Comparison of ENCODE assay signal across 15 cellular contexts in the genomic region with DNA sequence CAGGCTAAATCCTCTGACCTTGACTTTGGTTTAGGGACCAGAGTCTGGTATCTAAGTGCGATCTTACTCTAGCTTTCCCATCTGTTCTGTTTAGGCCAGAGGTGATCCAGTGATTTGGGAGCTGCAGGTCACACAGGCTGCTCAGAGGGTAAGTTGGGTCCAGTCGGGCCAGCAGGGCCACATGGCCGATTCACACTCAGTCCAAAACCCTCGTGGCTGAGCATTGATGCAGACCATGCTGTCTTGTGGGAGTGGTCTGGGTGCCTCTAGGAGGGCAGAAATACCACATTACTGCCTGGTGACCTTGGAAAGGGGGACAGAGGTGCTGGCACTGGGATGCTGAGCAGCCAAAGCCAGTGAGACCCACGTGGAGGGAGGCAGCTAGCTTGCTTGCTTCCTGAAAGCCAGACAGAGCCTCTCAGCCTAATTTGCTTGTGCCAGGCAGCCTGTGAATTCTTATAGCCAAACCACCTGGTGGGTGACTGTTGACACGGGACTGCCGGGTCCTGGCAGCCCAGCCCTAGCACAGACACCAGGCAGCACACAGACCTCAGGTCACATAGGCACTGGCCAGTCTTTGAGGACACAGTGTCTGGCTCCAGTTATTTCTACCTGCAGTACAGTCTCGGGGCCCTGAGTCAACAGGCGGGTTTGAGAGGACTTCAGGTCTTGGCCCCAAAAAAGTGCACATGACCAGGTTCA. TPM values are rescaled to one million over a fixed set of nuclear protein-coding genes. Genes with fewer than 3 reads are reported as not detected.
DNase-seq lines count a peak whose midpoint lies in the region; ATAC-seq and TF ChIP-seq lines count a peak whose summit lies in the region.
"Had no signal": no experiment of that assay in that cellular context is flagged by ENCODE, and none has a peak within 500 bp of the region (broad histone marks: within the 10 kb centered on the region; RNA-seq: fewer than 3 reads in every experiment).

No MANE protein-coding gene starts in this region.

- intact Hi-C loops in natural killer cell (cut with micrococcal nuclease) (no loop called here), lower lobe of right lung (cut with DNase I) (no loop called here)

- H3K4me3 ChIP-seq in lower lobe of right lung (no peak overlapping the region), upper lobe of left lung (no peak overlapping the region)
- H3K4me3 ChIP-seq: BLaER1 treated with 17β-estradiol and CSF1 and Interleukin-3, amounts not matched to agents 10 nM and 100 nM; HAP-1 had no signal

- DNase-seq in natural killer cell treated with Interleukin-12 subunit alpha and Interleukin-12 subunit beta and Interleukin-15 and Interleukin-18, amount 100 ng/mL, for 72 hours (ENCODE audit: low spot score): no peak
- DNase-seq in natural killer cell (no peak), lower lobe of right lung (peak; percentile 16), upper lobe of left lung (no peak), MV-4-11 (lab: John Stamatoyannopoulos, UW) (no peak)
- DNase-seq: Calu3; CD8-positive, alpha-beta T cell; DMS79 treated with DMSO at 0.1 percent for 48 hours; GF-D8; GOT3 had no signal

- peaks cover 2% of the 10 kb centered on the region for H3K27me3 ChIP-seq in lower lobe of right lung (ENCODE audit: low read depth)
- H3K27me3 ChIP-seq in upper lobe of left lung: no peaks in the 10 kb centered on the region
- H3K27me3 ChIP-seq: BLaER1 treated with 17β-estradiol and CSF1 and Interleukin-3, amounts not matched to agents 10 nM and 100 nM had no signal

- TF ChIP-seq EP300 in upper lobe of left lung (IDR thresholded peaks at IDR 0.05): no peak

- no peak overlapping the region for H3K4me3 Mint-ChIP-seq in natural killer cell treated with Interleukin-12 subunit alpha and Interleukin-12 subunit beta and Interleukin-15 and Interleukin-18, amount 100 ng/mL, for 72 hours
- H3K4me3 Mint-ChIP-seq in natural killer cell: no peak overlapping the region
- H3K4me3 Mint-ChIP-seq: B cell; CD8-positive, alpha-beta T cell had no signal

- WGBS in upper lobe of left lung, 2 donors: 71 to 80% methylated on average over 5 to 9 of the region's 9 CpGs

- H3K27ac ChIP-seq in lower lobe of right lung: no peak overlapping the region
- no peak overlapping the region for H3K27ac ChIP-seq in upper lobe of left lung
- H3K27ac ChIP-seq: BLaER1 treated with 17β-estradiol and CSF1 and Interleukin-3, amounts not matched to agents 10 nM and 100 nM had no signal

- H3K36me3 Mint-ChIP-seq in natural killer cell treated with Interleukin-12 subunit alpha and Interleukin-12 subunit beta and Interleukin-15 and Interleukin-18, amount 100 ng/mL, for 72 hours: no peaks in the 10 kb centered on the region
- no peaks in the 10 kb centered on the region for H3K36me3 Mint-ChIP-seq in natural killer cell
- H3K36me3 Mint-ChIP-seq: CD8-positive, alpha-beta T cell had no signal

- H3K4me1 ChIP-seq in lower lobe of right lung: no peaks in the 10 kb centered on the region
- H3K4me1 ChIP-seq in upper lobe of left lung: no peaks in the 10 kb centered on the region
- H3K4me1 ChIP-seq: BLaER1 treated with 17β-estradiol and CSF1 and Interleukin-3, amounts not matched to agents 10 nM and 100 nM; HAP-1 had no signal

- no peak for TF ChIP-seq POLR2A in upper lobe of left lung (IDR thresholded peaks at IDR 0.05)

- H3K9me3 ChIP-seq in lower lobe of right lung (no peaks in the 10 kb centered on the region), upper lobe of left lung (no peaks in the 10 kb centered on the region)
- H3K9me3 ChIP-seq: BLaER1 treated with 17β-estradiol and CSF1 and Interleukin-3, amounts not matched to agents 10 nM and 100 nM; HAP-1 had no signal

- TF ChIP-seq CTCF in natural killer cell (IDR thresholded peaks at IDR 0.05): no peak
- TF ChIP-seq CTCF in lower lobe of right lung (IDR thresholded peaks at IDR 0.05): no peak
- TF ChIP-seq CTCF in upper lobe of left lung (IDR thresholded peaks at IDR 0.05): no peak

- H3K4me1 Mint-ChIP-seq in natural killer cell treated with Interleukin-12 subunit alpha and Interleukin-12 subunit beta and Interleukin-15 and Interleukin-18, amount 100 ng/mL, for 72 hours (ENCODE audit: low read depth in 2 of 2): no peaks in the 10 kb centered on the region
- H3K4me1 Mint-ChIP-seq in natural killer cell: no peaks in the 10 kb centered on the region
- H3K4me1 Mint-ChIP-seq: B cell had no signal

- H3K9me3 Mint-ChIP-seq in natural killer cell treated with Interleukin-12 subunit alpha and Interleukin-12 subunit beta and Interleukin-15 and Interleukin-18, amount 100 ng/mL, for 72 hours: no peaks in the 10 kb centered on the region
- no peaks in the 10 kb centered on the region for H3K9me3 Mint-ChIP-seq in natural killer cell
- H3K9me3 Mint-ChIP-seq: CD8-positive, alpha-beta T cell had no signal

- no peak overlapping the region for H3K27ac Mint-ChIP-seq in natural killer cell treated with Interleukin-12 subunit alpha and Interleukin-12 subunit beta and Interleukin-15 and Interleukin-18, amount 100 ng/mL, for 72 hours
- no peak overlapping the region for H3K27ac Mint-ChIP-seq in natural killer cell
- H3K27ac Mint-ChIP-seq: B cell; CD8-positive, alpha-beta T cell had no signal

- H3K36me3 ChIP-seq in lower lobe of right lung (no peaks in the 10 kb centered on the region), upper lobe of left lung (no peaks in the 10 kb centered on the region)
- H3K36me3 ChIP-seq: BLaER1 treated with 17β-estradiol and CSF1 and Interleukin-3, amounts not matched to agents 10 nM and 100 nM; HAP-1 had no signal

- H3K27me3 Mint-ChIP-seq in natural killer cell treated with Interleukin-12 subunit alpha and Interleukin-12 subunit beta and Interleukin-15 and Interleukin-18, amount 100 ng/mL, for 72 hours: peaks cover 18 to 28% of the 10 kb centered on the region in 2 donors
- peaks cover 7 to 22% of the 10 kb centered on the region in 2 donors for H3K27me3 Mint-ChIP-seq in natural killer cell (ENCODE audit: low read depth in 2 of 2)

- peak; percentile 37 to 46 for ATAC-seq in natural killer cell treated with Interleukin-12 subunit alpha and Interleukin-12 subunit beta and Interleukin-15 and Interleukin-18, amount 100 ng/mL, for 72 hours
- ATAC-seq in natural killer cell: no peak
- no peak for ATAC-seq in lower lobe of right lung
- peak; percentile 17 to 44 for ATAC-seq in upper lobe of left lung (ENCODE audit: low FRiP score in 2 of 2)
- no peak for ATAC-seq in GM18520 (IDR thresholded peaks at IDR 0.05; ENCODE audit: unreplicated experiment)
- ATAC-seq: CD8-positive, alpha-beta T cell had no signal

RNA-seq across cellular contexts. Expression of a gene that starts 31.7 kb away (rescaled TPM):
- total RNA-seq in natural killer cell treated with Interleukin-12 subunit alpha and Interleukin-12 subunit beta and Interleukin-15 and Interleukin-18, amount 100 ng/mL, for 72 hours: under 1 TPM in 1 of 2 donors, not detected in 1; 0.33 TPM
- total RNA-seq in natural killer cell (1 to 10 TPM in 1 of 3 donors, under 1 TPM in 1, not detected in 1; 0.45 to 1.3 TPM), lower lobe of right lung (not detected), upper lobe of left lung (1 to 10 TPM in 1 of 6 donors, under 1 TPM in 3, not detected in 2; 0.15 to 1.6 (median 0.30) TPM)
- total RNA-seq: A172, B cell had no signal

Comparison
In these comparisons a context has a peak if more than half of its experiments do, and no peak if none do; other contexts are left out.
1. ATAC-seq: peak in natural killer cell treated with Interleukin-12 subunit alpha and Interleukin-12 subunit beta and Interleukin-15 and Interleukin-18, amount 100 ng/mL, for 72 hours (2 of 2) and upper lobe of left lung (2 of 2); none in natural killer cell (0 of 3), lower lobe of right lung (0 of 2) and GM18520 (single experiment).